ENCODE assay signal across 22 cellular contexts in the genomic region with DNA sequence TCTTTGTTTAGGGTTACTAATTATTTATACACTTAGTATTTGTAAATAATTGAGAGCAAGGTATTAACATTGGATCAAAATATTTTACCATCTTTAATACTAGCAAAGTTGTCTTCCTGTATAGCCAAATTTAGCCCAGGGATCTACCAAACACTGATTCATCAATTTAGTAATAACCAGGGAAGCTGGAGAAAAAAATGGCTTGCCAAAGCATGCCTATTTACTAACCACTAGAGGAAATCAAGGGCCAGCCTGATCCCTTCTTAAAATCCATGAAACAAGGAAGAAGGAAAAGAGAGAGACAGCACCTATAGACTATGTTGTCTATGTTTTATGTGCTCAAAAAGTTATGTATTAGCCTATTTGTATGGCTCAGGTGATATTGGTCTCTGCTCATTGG.
"Had no signal": no experiment of that assay in that cellular context is flagged by ENCODE, and none has a peak within 500 bp of the region (broad histone marks: within the 10 kb centered on the region; RNA-seq: fewer than 3 reads in every experiment).

No MANE protein-coding gene starts in this region.

- H3K36me3 ChIP-seq: ascending aorta, esophagus squamous epithelium, left lung, prostate gland, right atrium auricular region, tibial artery, vagina had no signal

- H3K27ac ChIP-seq: ascending aorta, esophagus squamous epithelium, left lung, prostate gland, right atrium auricular region, tibial artery, vagina had no signal

- H3K27me3 Mint-ChIP-seq: activated naive CD4-positive, alpha-beta T cell treated with anti-CD3 and anti-CD28 coated beads, Interleukin-2, amount 50 U/mL, for 24 hours; dendritic cell treated with granulocyte-macrophage colony-stimulating factor and Interleukin-4, amounts not matched to agents 40 ng/mL and 50 ng/mL, for 4 days; naive B cell had no signal

- H3K4me3 Mint-ChIP-seq: activated naive CD4-positive, alpha-beta T cell treated with anti-CD3 and anti-CD28 coated beads, Interleukin-2, amount 50 U/mL, for 24 hours; dendritic cell treated with granulocyte-macrophage colony-stimulating factor and Interleukin-4, amounts not matched to agents 40 ng/mL and 50 ng/mL, for 4 days; naive B cell; neural crest cell; T-helper 2 cell treated with Interferon-gamma antibody and Interleukin-4, amounts not matched to agents 5 μg/mL and 100 μg/mL, for 36 hours had no signal

- H3K4me1 ChIP-seq: ascending aorta, esophagus squamous epithelium, left lung, prostate gland, right atrium auricular region, tibial artery, vagina had no signal

- H3K27me3 ChIP-seq: ascending aorta, esophagus squamous epithelium, left lung, right atrium auricular region, tibial artery, vagina had no signal

- FAIRE-seq: endothelial cell of umbilical vein had no signal

- H3K4me3 ChIP-seq: ascending aorta, esophagus squamous epithelium, left lung, prostate gland, right atrium auricular region, tibial artery, vagina had no signal

- H3K9me3 Mint-ChIP-seq: activated naive CD4-positive, alpha-beta T cell treated with anti-CD3 and anti-CD28 coated beads, Interleukin-2, amount 50 U/mL, for 24 hours; dendritic cell treated with granulocyte-macrophage colony-stimulating factor and Interleukin-4, amounts not matched to agents 40 ng/mL and 50 ng/mL, for 4 days; naive B cell; T-helper 2 cell treated with Interferon-gamma antibody and Interleukin-4, amounts not matched to agents 5 μg/mL and 100 μg/mL, for 36 hours had no signal

- H3K27ac Mint-ChIP-seq: activated naive CD4-positive, alpha-beta T cell treated with anti-CD3 and anti-CD28 coated beads, Interleukin-2, amount 50 U/mL, for 24 hours; dendritic cell treated with granulocyte-macrophage colony-stimulating factor and Interleukin-4, amounts not matched to agents 40 ng/mL and 50 ng/mL, for 4 days; naive B cell; T-helper 2 cell treated with Interferon-gamma antibody and Interleukin-4, amounts not matched to agents 5 μg/mL and 100 μg/mL, for 36 hours had no signal

- H3K9me3 ChIP-seq: ascending aorta, esophagus squamous epithelium, left lung, prostate gland, right atrium auricular region, tibial artery, vagina had no signal

- DNase-seq: activated CD4-positive, alpha-beta T cell treated with anti-CD3 and anti-CD28 coated beads, Interleukin-2, amount 50 U/mL, for 4 hours; activated gamma-delta T cell; cerebellar nuclear complex; effector CD8-positive, alpha-beta T cell; esophagus squamous epithelium; foreskin melanocyte; hypothalamus; kidney; left lung; naive B cell; stimulated activated naive CD8-positive, alpha-beta T cell treated with anti-CD3 and anti-CD28 coated beads, Interleukin-15, Interleukin-2, amounts not matched to agents 100 U/mL and 50 U/mL, for 24 hours; substantia nigra; tibial artery had no signal

- H3K4me1 Mint-ChIP-seq: activated naive CD4-positive, alpha-beta T cell treated with anti-CD3 and anti-CD28 coated beads, Interleukin-2, amount 50 U/mL, for 24 hours; naive B cell; neural crest cell had no signal

- H3K36me3 Mint-ChIP-seq: activated naive CD4-positive, alpha-beta T cell treated with anti-CD3 and anti-CD28 coated beads, Interleukin-2, amount 50 U/mL, for 24 hours; naive B cell had no signal
